ENCODE assay signal across 2 cellular contexts in the genomic region with DNA sequence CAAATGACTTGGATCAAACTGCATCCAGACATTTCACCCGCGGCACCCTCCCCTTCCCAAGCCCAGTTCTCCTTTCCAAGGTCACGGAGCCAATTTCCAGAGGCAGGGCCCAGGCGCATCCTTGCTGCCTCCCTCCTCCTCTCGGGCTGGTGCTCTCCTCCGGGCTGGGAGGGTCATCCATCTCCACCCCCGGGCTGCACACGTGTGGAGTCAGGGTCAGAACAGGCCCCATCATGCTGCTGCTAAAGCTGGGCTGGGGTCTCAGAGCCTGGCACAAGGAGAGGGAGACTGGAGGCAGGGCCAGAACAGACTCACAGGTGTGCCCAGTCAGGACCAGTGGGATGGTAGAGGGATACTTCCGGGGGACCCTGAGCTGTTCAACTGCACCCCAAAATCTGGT.
TF ChIP-seq lines count a peak whose summit lies in the region.

No MANE protein-coding gene starts in this region.

TF ChIP-seq in HepG2, 621 proteins besides CTCF, POLR2A, EP300 and RAD21:
- TF ChIP-seq ZNF101 (CRISPR knock-in tag; IDR thresholded peaks at IDR 0.05; ENCODE audit: borderline replicate concordance, low read depth), result no peak
- TF ChIP-seq SP140L (CRISPR knock-in tag; IDR thresholded peaks at IDR 0.05; ENCODE audit: borderline replicate concordance), result no peak
- no peak for TF ChIP-seq ZNF496 (CRISPR knock-in tag; IDR thresholded peaks at IDR 0.05; ENCODE audit: insufficient replicate concordance)
- TF ChIP-seq REL (CRISPR knock-in tag; conservative IDR thresholded peaks at IDR 0.05), result no peak
- no peak for TF ChIP-seq TOPORS (CRISPR knock-in tag; IDR thresholded peaks at IDR 0.05)
- TF ChIP-seq SNAPC4 (CRISPR knock-in tag; IDR thresholded peaks at IDR 0.05), result no peak
- TF ChIP-seq FLYWCH1 (CRISPR knock-in tag; IDR thresholded peaks at IDR 0.05), result no peak
- no peak for TF ChIP-seq ZSCAN9 (CRISPR knock-in tag; IDR thresholded peaks at IDR 0.05; ENCODE audit: borderline replicate concordance)
- TF ChIP-seq, protein P1, sequence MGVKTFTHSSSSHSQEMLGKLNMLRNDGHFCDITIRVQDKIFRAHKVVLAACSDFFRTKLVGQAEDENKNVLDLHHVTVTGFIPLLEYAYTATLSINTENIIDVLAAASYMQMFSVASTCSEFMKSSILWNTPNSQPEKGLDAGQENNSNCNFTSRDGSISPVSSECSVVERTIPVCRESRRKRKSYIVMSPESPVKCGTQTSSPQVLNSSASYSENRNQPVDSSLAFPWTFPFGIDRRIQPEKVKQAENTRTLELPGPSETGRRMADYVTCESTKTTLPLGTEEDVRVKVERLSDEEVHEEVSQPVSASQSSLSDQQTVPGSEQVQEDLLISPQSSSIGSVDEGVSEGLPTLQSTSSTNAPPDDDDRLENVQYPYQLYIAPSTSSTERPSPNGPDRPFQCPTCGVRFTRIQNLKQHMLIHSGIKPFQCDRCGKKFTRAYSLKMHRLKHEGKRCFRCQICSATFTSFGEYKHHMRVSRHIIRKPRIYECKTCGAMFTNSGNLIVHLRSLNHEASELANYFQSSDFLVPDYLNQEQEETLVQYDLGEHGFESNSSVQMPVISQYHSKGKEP (CRISPR knock-in tag; IDR thresholded peaks at IDR 0.05), result no peak
- TF ChIP-seq, protein P2, sequence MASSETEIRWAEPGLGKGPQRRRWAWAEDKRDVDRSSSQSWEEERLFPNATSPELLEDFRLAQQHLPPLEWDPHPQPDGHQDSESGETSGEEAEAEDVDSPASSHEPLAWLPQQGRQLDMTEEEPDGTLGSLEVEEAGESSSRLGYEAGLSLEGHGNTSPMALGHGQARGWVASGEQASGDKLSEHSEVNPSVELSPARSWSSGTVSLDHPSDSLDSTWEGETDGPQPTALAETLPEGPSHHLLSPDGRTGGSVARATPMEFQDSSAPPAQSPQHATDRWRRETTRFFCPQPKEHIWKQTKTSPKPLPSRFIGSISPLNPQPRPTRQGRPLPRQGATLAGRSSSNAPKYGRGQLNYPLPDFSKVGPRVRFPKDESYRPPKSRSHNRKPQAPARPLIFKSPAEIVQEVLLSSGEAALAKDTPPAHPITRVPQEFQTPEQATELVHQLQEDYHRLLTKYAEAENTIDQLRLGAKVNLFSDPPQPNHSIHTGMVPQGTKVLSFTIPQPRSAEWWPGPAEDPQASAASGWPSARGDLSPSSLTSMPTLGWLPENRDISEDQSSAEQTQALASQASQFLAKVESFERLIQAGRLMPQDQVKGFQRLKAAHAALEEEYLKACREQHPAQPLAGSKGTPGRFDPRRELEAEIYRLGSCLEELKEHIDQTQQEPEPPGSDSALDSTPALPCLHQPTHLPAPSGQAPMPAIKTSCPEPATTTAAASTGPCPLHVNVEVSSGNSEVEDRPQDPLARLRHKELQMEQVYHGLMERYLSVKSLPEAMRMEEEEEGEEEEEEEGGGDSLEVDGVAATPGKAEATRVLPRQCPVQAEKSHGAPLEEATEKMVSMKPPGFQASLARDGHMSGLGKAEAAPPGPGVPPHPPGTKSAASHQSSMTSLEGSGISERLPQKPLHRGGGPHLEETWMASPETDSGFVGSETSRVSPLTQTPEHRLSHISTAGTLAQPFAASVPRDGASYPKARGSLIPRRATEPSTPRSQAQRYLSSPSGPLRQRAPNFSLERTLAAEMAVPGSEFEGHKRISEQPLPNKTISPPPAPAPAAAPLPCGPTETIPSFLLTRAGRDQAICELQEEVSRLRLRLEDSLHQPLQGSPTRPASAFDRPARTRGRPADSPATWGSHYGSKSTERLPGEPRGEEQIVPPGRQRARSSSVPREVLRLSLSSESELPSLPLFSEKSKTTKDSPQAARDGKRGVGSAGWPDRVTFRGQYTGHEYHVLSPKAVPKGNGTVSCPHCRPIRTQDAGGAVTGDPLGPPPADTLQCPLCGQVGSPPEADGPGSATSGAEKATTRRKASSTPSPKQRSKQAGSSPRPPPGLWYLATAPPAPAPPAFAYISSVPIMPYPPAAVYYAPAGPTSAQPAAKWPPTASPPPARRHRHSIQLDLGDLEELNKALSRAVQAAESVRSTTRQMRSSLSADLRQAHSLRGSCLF (CRISPR knock-in tag; IDR thresholded peaks at IDR 0.05; ENCODE audit: borderline replicate concordance), result no peak
- no peak for TF ChIP-seq TMF1 (CRISPR knock-in tag; IDR thresholded peaks at IDR 0.05; ENCODE audit: low read depth)
- no peak for TF ChIP-seq PHF5A (CRISPR knock-in tag; IDR thresholded peaks at IDR 0.05; ENCODE audit: low read depth, unreplicated experiment)
- TF ChIP-seq CCDC6 (CRISPR knock-in tag; IDR thresholded peaks at IDR 0.05), result no peak

TF ChIP-seq in SK-N-SH, 30 proteins besides CTCF, POLR2A, EP300 and RAD21:
- TF ChIP-seq FOXJ3 (CRISPR knock-in tag; IDR thresholded peaks at IDR 0.05) (no peak), RCOR1 (IDR thresholded peaks at IDR 0.05; ENCODE audit: low read length) (no peak), USF1 (IDR thresholded peaks at IDR 0.05; ENCODE audit: borderline replicate concordance, low read depth) (no peak)
